1 cellular context compared by ENCODE assay signal in the genomic region with DNA sequence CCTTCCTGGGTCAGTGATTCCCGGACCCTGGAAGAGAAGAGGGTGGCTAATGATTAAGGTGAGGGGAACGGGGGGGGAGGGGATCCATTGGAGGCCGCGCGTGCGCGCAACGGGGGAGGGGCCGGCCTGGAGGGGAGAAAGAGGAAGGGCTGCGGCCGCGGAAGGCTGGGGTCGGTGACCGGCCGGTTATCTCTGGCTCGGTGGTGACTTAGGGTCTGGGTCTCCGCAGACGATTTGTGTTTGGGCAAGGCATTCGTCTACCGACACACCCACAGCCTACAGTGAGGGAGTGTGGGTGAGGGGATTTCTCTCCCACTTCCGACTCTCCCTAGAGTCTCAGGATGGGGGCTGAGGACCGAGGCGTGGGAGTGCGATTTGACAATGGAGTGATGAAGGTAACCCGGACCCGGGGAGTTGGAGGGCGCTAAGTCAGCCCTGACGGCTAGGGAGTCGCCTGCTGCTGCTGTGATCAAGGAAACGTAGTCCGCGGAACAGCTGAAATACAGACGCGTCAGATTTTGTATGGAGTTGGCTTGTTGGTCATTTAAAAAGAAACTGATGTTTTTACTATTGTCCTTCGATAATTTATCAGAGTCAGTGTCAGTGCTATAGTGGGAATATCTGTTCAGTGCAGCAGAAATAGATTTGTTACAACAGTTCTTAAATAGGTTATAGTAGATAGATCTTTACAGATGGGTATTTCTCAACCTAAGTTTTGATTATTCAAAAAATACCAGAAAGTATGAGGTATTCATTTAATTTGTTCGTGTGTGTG.
TF ChIP-seq lines count a peak whose summit lies in the region.

No MANE protein-coding gene starts in this region.

TF ChIP-seq in HepG2, 621 proteins besides CTCF, POLR2A, EP300 and RAD21 (continued from another document and continues in another):
- TF ChIP-seq, protein P1, sequence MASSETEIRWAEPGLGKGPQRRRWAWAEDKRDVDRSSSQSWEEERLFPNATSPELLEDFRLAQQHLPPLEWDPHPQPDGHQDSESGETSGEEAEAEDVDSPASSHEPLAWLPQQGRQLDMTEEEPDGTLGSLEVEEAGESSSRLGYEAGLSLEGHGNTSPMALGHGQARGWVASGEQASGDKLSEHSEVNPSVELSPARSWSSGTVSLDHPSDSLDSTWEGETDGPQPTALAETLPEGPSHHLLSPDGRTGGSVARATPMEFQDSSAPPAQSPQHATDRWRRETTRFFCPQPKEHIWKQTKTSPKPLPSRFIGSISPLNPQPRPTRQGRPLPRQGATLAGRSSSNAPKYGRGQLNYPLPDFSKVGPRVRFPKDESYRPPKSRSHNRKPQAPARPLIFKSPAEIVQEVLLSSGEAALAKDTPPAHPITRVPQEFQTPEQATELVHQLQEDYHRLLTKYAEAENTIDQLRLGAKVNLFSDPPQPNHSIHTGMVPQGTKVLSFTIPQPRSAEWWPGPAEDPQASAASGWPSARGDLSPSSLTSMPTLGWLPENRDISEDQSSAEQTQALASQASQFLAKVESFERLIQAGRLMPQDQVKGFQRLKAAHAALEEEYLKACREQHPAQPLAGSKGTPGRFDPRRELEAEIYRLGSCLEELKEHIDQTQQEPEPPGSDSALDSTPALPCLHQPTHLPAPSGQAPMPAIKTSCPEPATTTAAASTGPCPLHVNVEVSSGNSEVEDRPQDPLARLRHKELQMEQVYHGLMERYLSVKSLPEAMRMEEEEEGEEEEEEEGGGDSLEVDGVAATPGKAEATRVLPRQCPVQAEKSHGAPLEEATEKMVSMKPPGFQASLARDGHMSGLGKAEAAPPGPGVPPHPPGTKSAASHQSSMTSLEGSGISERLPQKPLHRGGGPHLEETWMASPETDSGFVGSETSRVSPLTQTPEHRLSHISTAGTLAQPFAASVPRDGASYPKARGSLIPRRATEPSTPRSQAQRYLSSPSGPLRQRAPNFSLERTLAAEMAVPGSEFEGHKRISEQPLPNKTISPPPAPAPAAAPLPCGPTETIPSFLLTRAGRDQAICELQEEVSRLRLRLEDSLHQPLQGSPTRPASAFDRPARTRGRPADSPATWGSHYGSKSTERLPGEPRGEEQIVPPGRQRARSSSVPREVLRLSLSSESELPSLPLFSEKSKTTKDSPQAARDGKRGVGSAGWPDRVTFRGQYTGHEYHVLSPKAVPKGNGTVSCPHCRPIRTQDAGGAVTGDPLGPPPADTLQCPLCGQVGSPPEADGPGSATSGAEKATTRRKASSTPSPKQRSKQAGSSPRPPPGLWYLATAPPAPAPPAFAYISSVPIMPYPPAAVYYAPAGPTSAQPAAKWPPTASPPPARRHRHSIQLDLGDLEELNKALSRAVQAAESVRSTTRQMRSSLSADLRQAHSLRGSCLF (CRISPR knock-in tag; IDR thresholded peaks at IDR 0.05; ENCODE audit: borderline replicate concordance) = no peak
- TF ChIP-seq ETV5 (CRISPR knock-in tag; IDR thresholded peaks at IDR 0.05; ENCODE audit: borderline replicate concordance) (0 out of 2 replicates have a peak, but pooled peaks have one; percentile 11), ZNF121 (CRISPR knock-in tag; IDR thresholded peaks at IDR 0.05) (no peak), SRSF9 (IDR thresholded peaks at IDR 0.05; ENCODE audit: borderline replicate concordance, insufficient read depth, low read depth, low read length, poor library complexity, severe bottlenecking) (no peak), ZNF205 (CRISPR knock-in tag; IDR thresholded peaks at IDR 0.05) (no peak), ZFP37 (CRISPR knock-in tag; IDR thresholded peaks at IDR 0.05; ENCODE audit: borderline replicate concordance) (no peak), TCF12 (IDR thresholded peaks at IDR 0.05) (no peak), TCF12 (CRISPR knock-in tag; IDR thresholded peaks at IDR 0.05) (no peak), HNRNPUL1 (IDR thresholded peaks at IDR 0.05; ENCODE audit: low read depth, low read length) (no peak), ZNF644 (CRISPR knock-in tag; IDR thresholded peaks at IDR 0.05; ENCODE audit: low read depth) (no peak), SIN3A (IDR thresholded peaks at IDR 0.05; ENCODE audit: borderline replicate concordance, low read depth, low read length) (0 out of 2 replicates have a peak, but pooled peaks have one; percentile 12), ZNF143 (CRISPR knock-in tag; IDR thresholded peaks at IDR 0.05) (no peak), GATAD2A (CRISPR knock-in tag; IDR thresholded peaks at IDR 0.05) (0 out of 2 replicates have a peak, but pooled peaks have one; percentile 7), ZBTB7A (CRISPR knock-in tag; IDR thresholded peaks at IDR 0.05) (peak; percentile 68), GTF2F1 (IDR thresholded peaks at IDR 0.05; ENCODE audit: low read length) (no peak), ZNF558 (CRISPR knock-in tag; IDR thresholded peaks at IDR 0.05; ENCODE audit: borderline replicate concordance) (no peak), REPIN1 (CRISPR knock-in tag; IDR thresholded peaks at IDR 0.05; ENCODE audit: borderline replicate concordance, low read depth) (no peak), ASH2L (IDR thresholded peaks at IDR 0.05; ENCODE audit: insufficient read length, low read depth, low read length) (peak; percentile 83), ZFP36L1 (CRISPR knock-in tag; IDR thresholded peaks at IDR 0.05) (no peak), RXRA (CRISPR knock-in tag; IDR thresholded peaks at IDR 0.05) (peak; percentile 99), NCOA2 (CRISPR knock-in tag; IDR thresholded peaks at IDR 0.05) (0 out of 2 replicates have a peak, but pooled peaks have one; percentile 18), LCORL (IDR thresholded peaks at IDR 0.05) (no peak), LCORL (CRISPR knock-in tag; IDR thresholded peaks at IDR 0.05) (0 out of 2 replicates have a peak, but pooled peaks have one; percentile 36), KLF16 (CRISPR knock-in tag; IDR thresholded peaks at IDR 0.05) (no peak; a peak in 1 of 4 replicates), ATF1 (CRISPR knock-in tag; IDR thresholded peaks at IDR 0.05) (no peak), HIVEP1 (CRISPR knock-in tag; IDR thresholded peaks at IDR 0.05) (0 out of 2 replicates have a peak, but pooled peaks have one; percentile 43), SOX5 (CRISPR knock-in tag; IDR thresholded peaks at IDR 0.05; ENCODE audit: borderline replicate concordance) (peak; percentile 34; the same call in 1 of the 2 replicates), MTA1 (CRISPR knock-in tag; IDR thresholded peaks at IDR 0.05; ENCODE audit: borderline replicate concordance) (peak; percentile 38; the same call in 1 of the 2 replicates), SPEN (CRISPR knock-in tag; IDR thresholded peaks at IDR 0.05; ENCODE audit: low read depth) (no peak), BRCA1 (CRISPR knock-in tag; IDR thresholded peaks at IDR 0.05) (no peak), ERF (CRISPR knock-in tag; IDR thresholded peaks at IDR 0.05) (peak; percentile 53; the same call in 1 of the 2 replicates), YEATS2 (CRISPR knock-in tag; IDR thresholded peaks at IDR 0.05; ENCODE audit: borderline replicate concordance) (0 out of 2 replicates have a peak, but pooled peaks have one; percentile 6)
- TF ChIP-seq, protein P2, sequence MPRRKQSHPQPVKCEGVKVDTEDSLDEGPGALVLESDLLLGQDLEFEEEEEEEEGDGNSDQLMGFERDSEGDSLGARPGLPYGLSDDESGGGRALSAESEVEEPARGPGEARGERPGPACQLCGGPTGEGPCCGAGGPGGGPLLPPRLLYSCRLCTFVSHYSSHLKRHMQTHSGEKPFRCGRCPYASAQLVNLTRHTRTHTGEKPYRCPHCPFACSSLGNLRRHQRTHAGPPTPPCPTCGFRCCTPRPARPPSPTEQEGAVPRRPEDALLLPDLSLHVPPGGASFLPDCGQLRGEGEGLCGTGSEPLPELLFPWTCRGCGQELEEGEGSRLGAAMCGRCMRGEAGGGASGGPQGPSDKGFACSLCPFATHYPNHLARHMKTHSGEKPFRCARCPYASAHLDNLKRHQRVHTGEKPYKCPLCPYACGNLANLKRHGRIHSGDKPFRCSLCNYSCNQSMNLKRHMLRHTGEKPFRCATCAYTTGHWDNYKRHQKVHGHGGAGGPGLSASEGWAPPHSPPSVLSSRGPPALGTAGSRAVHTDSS (CRISPR knock-in tag; conservative IDR thresholded peaks at IDR 0.05) = no peak
- TF ChIP-seq, protein P3, sequence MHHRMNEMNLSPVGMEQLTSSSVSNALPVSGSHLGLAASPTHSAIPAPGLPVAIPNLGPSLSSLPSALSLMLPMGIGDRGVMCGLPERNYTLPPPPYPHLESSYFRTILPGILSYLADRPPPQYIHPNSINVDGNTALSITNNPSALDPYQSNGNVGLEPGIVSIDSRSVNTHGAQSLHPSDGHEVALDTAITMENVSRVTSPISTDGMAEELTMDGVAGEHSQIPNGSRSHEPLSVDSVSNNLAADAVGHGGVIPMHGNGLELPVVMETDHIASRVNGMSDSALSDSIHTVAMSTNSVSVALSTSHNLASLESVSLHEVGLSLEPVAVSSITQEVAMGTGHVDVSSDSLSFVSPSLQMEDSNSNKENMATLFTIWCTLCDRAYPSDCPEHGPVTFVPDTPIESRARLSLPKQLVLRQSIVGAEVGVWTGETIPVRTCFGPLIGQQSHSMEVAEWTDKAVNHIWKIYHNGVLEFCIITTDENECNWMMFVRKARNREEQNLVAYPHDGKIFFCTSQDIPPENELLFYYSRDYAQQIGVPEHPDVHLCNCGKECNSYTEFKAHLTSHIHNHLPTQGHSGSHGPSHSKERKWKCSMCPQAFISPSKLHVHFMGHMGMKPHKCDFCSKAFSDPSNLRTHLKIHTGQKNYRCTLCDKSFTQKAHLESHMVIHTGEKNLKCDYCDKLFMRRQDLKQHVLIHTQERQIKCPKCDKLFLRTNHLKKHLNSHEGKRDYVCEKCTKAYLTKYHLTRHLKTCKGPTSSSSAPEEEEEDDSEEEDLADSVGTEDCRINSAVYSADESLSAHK (CRISPR knock-in tag; IDR thresholded peaks at IDR 0.05; ENCODE audit: borderline replicate concordance) = 0 out of 2 replicates have a peak, but pooled peaks have one; percentile 17
- TF ChIP-seq, protein P4, sequence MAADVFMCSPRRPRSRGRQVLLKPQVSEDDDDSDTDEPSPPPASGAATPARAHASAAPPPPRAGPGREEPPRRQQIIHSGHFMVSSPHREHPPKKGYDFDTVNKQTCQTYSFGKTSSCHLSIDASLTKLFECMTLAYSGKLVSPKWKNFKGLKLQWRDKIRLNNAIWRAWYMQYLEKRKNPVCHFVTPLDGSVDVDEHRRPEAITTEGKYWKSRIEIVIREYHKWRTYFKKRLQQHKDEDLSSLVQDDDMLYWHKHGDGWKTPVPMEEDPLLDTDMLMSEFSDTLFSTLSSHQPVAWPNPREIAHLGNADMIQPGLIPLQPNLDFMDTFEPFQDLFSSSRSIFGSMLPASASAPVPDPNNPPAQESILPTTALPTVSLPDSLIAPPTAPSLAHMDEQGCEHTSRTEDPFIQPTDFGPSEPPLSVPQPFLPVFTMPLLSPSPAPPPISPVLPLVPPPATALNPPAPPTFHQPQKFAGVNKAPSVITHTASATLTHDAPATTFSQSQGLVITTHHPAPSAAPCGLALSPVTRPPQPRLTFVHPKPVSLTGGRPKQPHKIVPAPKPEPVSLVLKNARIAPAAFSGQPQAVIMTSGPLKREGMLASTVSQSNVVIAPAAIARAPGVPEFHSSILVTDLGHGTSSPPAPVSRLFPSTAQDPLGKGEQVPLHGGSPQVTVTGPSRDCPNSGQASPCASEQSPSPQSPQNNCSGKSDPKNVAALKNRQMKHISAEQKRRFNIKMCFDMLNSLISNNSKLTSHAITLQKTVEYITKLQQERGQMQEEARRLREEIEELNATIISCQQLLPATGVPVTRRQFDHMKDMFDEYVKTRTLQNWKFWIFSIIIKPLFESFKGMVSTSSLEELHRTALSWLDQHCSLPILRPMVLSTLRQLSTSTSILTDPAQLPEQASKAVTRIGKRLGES (CRISPR knock-in tag; IDR thresholded peaks at IDR 0.05; ENCODE audit: borderline replicate concordance) = 0 out of 2 replicates have a peak, but pooled peaks have one; percentile 40
- TF ChIP-seq, protein P5, sequence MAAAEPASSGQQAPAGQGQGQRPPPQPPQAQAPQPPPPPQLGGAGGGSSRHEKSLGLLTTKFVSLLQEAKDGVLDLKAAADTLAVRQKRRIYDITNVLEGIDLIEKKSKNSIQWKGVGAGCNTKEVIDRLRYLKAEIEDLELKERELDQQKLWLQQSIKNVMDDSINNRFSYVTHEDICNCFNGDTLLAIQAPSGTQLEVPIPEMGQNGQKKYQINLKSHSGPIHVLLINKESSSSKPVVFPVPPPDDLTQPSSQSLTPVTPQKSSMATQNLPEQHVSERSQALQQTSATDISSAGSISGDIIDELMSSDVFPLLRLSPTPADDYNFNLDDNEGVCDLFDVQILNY (CRISPR knock-in tag; conservative IDR thresholded peaks at IDR 0.05) = no peak
- TF ChIP-seq, protein P6, sequence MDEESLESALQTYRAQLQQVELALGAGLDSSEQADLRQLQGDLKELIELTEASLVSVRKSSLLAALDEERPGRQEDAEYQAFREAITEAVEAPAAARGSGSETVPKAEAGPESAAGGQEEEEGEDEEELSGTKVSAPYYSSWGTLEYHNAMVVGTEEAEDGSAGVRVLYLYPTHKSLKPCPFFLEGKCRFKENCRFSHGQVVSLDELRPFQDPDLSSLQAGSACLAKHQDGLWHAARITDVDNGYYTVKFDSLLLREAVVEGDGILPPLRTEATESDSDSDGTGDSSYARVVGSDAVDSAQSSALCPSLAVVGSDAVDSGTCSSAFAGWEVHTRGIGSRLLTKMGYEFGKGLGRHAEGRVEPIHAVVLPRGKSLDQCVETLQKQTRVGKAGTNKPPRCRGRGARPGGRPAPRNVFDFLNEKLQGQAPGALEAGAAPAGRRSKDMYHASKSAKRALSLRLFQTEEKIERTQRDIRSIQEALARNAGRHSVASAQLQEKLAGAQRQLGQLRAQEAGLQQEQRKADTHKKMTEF (CRISPR knock-in tag; IDR thresholded peaks at IDR 0.05) = peak; percentile 40; the same call in 1 of the 2 replicates
- TF ChIP-seq, protein P7, sequence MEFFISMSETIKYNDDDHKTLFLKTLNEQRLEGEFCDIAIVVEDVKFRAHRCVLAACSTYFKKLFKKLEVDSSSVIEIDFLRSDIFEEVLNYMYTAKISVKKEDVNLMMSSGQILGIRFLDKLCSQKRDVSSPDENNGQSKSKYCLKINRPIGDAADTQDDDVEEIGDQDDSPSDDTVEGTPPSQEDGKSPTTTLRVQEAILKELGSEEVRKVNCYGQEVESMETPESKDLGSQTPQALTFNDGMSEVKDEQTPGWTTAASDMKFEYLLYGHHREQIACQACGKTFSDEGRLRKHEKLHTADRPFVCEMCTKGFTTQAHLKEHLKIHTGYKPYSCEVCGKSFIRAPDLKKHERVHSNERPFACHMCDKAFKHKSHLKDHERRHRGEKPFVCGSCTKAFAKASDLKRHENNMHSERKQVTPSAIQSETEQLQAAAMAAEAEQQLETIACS (CRISPR knock-in tag; IDR thresholded peaks at IDR 0.05) = 0 out of 2 replicates have a peak, but pooled peaks have one; percentile 36
- TF ChIP-seq, protein P8, sequence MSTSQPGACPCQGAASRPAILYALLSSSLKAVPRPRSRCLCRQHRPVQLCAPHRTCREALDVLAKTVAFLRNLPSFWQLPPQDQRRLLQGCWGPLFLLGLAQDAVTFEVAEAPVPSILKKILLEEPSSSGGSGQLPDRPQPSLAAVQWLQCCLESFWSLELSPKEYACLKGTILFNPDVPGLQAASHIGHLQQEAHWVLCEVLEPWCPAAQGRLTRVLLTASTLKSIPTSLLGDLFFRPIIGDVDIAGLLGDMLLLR (CRISPR knock-in tag; IDR thresholded peaks at IDR 0.05) = 0 out of 2 replicates have a peak, but pooled peaks have one; percentile 9
- TF ChIP-seq, protein P9, sequence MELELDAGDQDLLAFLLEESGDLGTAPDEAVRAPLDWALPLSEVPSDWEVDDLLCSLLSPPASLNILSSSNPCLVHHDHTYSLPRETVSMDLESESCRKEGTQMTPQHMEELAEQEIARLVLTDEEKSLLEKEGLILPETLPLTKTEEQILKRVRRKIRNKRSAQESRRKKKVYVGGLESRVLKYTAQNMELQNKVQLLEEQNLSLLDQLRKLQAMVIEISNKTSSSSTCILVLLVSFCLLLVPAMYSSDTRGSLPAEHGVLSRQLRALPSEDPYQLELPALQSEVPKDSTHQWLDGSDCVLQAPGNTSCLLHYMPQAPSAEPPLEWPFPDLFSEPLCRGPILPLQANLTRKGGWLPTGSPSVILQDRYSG (CRISPR knock-in tag; IDR thresholded peaks at IDR 0.05) = 0 out of 2 replicates have a peak, but pooled peaks have one; percentile 48
